In genomic region chr7:152747224-152747623, GRCh38 we compare ENCODE assay signal across 11 cellular contexts.
"Had no signal": no experiment of that assay in that cellular context is flagged by ENCODE, and none has a peak within 500 bp of the region (broad histone marks: within the 10 kb centered on the region; RNA-seq: fewer than 3 reads in every experiment).

No MANE protein-coding gene starts in this region.

- H3K36me3 ChIP-seq: HAP-1 had no signal

- DNase-seq: GM23248, GOT3, H7, H9, HCEC 1CT, HFFc6 had no signal

- H3K9me3 ChIP-seq: HAP-1 had no signal

- H3K9ac ChIP-seq: GM23248 had no signal

- FAIRE-seq: H1, H54 had no signal

- ATAC-seq: GM23338, HCT116 had no signal

- H3K4me3 ChIP-seq: GM23248, GM23338, HAP-1 had no signal

- H3K4me2 ChIP-seq: GM23338 had no signal

- H2AFZ ChIP-seq: GM23248, GM23338 had no signal

- H3K27ac ChIP-seq: GM23248 had no signal

- H3K4me1 ChIP-seq: HAP-1 had no signal
